2 cellular contexts compared by ENCODE assay signal in genomic region chr15:63069616-63069952, GRCh38.
TF ChIP-seq lines count a peak whose summit lies in the region.

No MANE protein-coding gene starts in this region.

TF ChIP-seq in A549, 52 proteins besides CTCF, POLR2A, EP300 and RAD21:
- TF ChIP-seq MYC (IDR thresholded peaks at IDR 0.05; ENCODE audit: borderline replicate concordance, low read length) (no peak), SMC3 (IDR thresholded peaks at IDR 0.05) (no peak), FOSL2 (IDR thresholded peaks at IDR 0.05) (no peak), FOSL2 (CRISPR knock-in tag; IDR thresholded peaks at IDR 0.05) (no peak), HOXA7 (CRISPR knock-in tag; IDR thresholded peaks at IDR 0.05) (0 out of 2 replicates have a peak, but pooled peaks have one; percentile 7), JUN (IDR thresholded peaks at IDR 0.05) (no peak), ESRRA (IDR thresholded peaks at IDR 0.05; ENCODE audit: borderline replicate concordance, low read length) (no peak)
- TF ChIP-seq, protein P1, sequence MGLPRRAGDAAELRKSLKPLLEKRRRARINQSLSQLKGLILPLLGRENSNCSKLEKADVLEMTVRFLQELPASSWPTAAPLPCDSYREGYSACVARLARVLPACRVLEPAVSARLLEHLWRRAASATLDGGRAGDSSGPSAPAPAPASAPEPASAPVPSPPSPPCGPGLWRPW (IDR thresholded peaks at IDR 0.05), result no peak

TF ChIP-seq in WTC11, 78 proteins besides CTCF, POLR2A, EP300 and RAD21:
- no peak for TF ChIP-seq ZNF423 (CRISPR knock-in tag; IDR thresholded peaks at IDR 0.05)
- no peak for TF ChIP-seq GABPB1 (CRISPR knock-in tag; IDR thresholded peaks at IDR 0.05)
- TF ChIP-seq, protein P2, sequence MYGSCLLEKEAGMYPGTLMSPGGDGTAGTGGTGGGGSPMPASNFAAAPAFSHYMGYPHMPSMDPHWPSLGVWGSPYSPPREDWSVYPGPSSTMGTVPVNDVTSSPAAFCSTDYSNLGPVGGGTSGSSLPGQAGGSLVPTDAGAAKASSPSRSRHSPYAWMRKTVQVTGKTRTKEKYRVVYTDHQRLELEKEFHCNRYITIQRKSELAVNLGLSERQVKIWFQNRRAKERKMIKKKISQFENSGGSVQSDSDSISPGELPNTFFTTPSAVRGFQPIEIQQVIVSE (CRISPR knock-in tag; IDR thresholded peaks at IDR 0.05; ENCODE audit: borderline replicate concordance), result no peak
- TF ChIP-seq ZNF281 (CRISPR knock-in tag; IDR thresholded peaks at IDR 0.05), result no peak
- TF ChIP-seq GTF2I (CRISPR knock-in tag; conservative IDR thresholded peaks at IDR 0.05), result no peak
- TF ChIP-seq, protein P3, sequence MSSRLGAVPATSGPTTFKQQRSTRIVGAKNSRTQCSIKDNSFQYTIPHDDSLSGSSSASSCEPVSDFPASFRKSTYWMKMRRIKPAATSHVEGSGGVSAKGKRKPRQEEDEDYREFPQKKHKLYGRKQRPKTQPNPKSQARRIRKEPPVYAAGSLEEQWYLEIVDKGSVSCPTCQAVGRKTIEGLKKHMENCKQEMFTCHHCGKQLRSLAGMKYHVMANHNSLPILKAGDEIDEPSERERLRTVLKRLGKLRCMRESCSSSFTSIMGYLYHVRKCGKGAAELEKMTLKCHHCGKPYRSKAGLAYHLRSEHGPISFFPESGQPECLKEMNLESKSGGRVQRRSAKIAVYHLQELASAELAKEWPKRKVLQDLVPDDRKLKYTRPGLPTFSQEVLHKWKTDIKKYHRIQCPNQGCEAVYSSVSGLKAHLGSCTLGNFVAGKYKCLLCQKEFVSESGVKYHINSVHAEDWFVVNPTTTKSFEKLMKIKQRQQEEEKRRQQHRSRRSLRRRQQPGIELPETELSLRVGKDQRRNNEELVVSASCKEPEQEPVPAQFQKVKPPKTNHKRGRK (CRISPR knock-in tag; IDR thresholded peaks at IDR 0.05; ENCODE audit: borderline replicate concordance), result no peak
- TF ChIP-seq, protein P4, sequence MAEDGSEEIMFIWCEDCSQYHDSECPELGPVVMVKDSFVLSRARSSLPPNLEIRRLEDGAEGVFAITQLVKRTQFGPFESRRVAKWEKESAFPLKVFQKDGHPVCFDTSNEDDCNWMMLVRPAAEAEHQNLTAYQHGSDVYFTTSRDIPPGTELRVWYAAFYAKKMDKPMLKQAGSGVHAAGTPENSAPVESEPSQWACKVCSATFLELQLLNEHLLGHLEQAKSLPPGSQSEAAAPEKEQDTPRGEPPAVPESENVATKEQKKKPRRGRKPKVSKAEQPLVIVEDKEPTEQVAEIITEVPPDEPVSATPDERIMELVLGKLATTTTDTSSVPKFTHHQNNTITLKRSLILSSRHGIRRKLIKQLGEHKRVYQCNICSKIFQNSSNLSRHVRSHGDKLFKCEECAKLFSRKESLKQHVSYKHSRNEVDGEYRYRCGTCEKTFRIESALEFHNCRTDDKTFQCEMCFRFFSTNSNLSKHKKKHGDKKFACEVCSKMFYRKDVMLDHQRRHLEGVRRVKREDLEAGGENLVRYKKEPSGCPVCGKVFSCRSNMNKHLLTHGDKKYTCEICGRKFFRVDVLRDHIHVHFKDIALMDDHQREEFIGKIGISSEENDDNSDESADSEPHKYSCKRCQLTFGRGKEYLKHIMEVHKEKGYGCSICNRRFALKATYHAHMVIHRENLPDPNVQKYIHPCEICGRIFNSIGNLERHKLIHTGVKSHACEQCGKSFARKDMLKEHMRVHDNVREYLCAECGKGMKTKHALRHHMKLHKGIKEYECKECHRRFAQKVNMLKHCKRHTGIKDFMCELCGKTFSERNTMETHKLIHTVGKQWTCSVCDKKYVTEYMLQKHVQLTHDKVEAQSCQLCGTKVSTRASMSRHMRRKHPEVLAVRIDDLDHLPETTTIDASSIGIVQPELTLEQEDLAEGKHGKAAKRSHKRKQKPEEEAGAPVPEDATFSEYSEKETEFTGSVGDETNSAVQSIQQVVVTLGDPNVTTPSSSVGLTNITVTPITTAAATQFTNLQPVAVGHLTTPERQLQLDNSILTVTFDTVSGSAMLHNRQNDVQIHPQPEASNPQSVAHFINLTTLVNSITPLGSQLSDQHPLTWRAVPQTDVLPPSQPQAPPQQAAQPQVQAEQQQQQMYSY (CRISPR knock-in tag; IDR thresholded peaks at IDR 0.05), result no peak
- TF ChIP-seq, protein P5, sequence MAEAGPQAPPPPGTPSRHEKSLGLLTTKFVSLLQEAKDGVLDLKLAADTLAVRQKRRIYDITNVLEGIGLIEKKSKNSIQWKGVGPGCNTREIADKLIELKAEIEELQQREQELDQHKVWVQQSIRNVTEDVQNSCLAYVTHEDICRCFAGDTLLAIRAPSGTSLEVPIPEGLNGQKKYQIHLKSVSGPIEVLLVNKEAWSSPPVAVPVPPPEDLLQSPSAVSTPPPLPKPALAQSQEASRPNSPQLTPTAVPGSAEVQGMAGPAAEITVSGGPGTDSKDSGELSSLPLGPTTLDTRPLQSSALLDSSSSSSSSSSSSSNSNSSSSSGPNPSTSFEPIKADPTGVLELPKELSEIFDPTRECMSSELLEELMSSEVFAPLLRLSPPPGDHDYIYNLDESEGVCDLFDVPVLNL (CRISPR knock-in tag; IDR thresholded peaks at IDR 0.05; ENCODE audit: borderline replicate concordance, low read depth), result no peak
- TF ChIP-seq TEAD1 (CRISPR knock-in tag; IDR thresholded peaks at IDR 0.05), result no peak
- no peak for TF ChIP-seq GRHL2 (CRISPR knock-in tag; IDR thresholded peaks at IDR 0.05; ENCODE audit: insufficient replicate concordance, severe bottlenecking)
- TF ChIP-seq CBFB (CRISPR knock-in tag; IDR thresholded peaks at IDR 0.05; ENCODE audit: low read depth), result no peak
- TF ChIP-seq USF2 (CRISPR knock-in tag; IDR thresholded peaks at IDR 0.05), result no peak
- TF ChIP-seq NFATC4 (CRISPR knock-in tag; IDR thresholded peaks at IDR 0.05), result no peak
- TF ChIP-seq FOXJ3 (CRISPR knock-in tag; IDR thresholded peaks at IDR 0.05; ENCODE audit: borderline replicate concordance), result no peak
